ENCODE assay signal across 2 cellular contexts in the genomic region with DNA sequence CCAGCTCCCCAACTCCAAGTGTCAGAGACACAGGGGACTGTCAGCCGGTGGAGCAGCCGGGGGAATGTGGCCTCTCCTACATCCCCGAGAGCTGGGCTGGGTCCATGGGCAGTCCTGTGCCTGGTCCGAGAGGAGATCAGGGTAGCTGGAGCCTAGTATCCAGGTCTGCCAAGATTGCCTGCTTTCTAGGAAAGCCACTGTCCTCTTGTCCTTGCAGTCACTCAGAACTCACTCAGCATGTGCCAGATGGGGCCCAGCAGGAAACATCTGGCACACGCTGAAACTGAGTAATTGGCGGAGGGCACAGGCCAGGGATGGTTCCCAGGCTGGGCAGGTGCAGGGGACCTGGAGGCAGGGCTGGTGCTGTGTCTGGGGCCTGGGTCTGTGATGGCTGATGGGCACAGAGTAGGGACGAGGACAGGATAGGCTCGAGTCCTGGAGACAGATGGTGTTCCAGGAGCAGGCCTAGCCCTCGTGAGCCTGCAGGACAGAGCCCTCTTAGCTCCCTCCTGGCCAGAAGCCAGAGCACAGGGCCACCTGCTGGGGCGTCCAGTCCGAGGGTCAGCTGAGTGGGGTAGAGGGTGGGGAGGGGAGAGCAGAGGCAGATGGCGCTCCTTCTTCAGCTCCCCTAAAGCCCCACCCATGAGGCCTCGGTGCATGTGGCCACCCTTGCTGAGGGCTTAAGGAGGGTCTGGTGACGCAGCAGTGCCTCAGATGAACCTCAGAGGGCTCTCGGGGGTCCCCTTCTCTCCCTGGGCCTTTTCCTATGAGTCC.
A peak's percentile ranks its signal among the peaks of the same experiment; 100 is the strongest.
TF ChIP-seq lines count a peak whose summit lies in the region.

No MANE protein-coding gene starts in this region.

TF ChIP-seq in SK-N-SH treated with all-trans-retinoic acid at 6 μM for 48 hours, 23 proteins besides CTCF, POLR2A, EP300 and RAD21 (continued from another document):
- TF ChIP-seq, protein P1, sequence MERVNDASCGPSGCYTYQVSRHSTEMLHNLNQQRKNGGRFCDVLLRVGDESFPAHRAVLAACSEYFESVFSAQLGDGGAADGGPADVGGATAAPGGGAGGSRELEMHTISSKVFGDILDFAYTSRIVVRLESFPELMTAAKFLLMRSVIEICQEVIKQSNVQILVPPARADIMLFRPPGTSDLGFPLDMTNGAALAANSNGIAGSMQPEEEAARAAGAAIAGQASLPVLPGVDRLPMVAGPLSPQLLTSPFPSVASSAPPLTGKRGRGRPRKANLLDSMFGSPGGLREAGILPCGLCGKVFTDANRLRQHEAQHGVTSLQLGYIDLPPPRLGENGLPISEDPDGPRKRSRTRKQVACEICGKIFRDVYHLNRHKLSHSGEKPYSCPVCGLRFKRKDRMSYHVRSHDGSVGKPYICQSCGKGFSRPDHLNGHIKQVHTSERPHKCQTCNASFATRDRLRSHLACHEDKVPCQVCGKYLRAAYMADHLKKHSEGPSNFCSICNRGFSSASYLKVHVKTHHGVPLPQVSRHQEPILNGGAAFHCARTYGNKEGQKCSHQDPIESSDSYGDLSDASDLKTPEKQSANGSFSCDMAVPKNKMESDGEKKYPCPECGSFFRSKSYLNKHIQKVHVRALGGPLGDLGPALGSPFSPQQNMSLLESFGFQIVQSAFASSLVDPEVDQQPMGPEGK (CRISPR knock-in tag; IDR thresholded peaks at IDR 0.05; ENCODE audit: borderline replicate concordance), result no peak
- TF ChIP-seq ZNF8 (CRISPR knock-in tag; IDR thresholded peaks at IDR 0.05), result no peak
- TF ChIP-seq CREB5 (CRISPR knock-in tag; IDR thresholded peaks at IDR 0.05; ENCODE audit: low read depth), result no peak
- TF ChIP-seq PPARA (CRISPR knock-in tag; IDR thresholded peaks at IDR 0.05; ENCODE audit: borderline replicate concordance), result no peak
- TF ChIP-seq ISL1 (CRISPR knock-in tag; IDR thresholded peaks at IDR 0.05), result no peak

TF ChIP-seq in HepG2, 621 proteins besides CTCF, POLR2A, EP300 and RAD21 (continued from another document and continues in another):
- TF ChIP-seq, protein P2, sequence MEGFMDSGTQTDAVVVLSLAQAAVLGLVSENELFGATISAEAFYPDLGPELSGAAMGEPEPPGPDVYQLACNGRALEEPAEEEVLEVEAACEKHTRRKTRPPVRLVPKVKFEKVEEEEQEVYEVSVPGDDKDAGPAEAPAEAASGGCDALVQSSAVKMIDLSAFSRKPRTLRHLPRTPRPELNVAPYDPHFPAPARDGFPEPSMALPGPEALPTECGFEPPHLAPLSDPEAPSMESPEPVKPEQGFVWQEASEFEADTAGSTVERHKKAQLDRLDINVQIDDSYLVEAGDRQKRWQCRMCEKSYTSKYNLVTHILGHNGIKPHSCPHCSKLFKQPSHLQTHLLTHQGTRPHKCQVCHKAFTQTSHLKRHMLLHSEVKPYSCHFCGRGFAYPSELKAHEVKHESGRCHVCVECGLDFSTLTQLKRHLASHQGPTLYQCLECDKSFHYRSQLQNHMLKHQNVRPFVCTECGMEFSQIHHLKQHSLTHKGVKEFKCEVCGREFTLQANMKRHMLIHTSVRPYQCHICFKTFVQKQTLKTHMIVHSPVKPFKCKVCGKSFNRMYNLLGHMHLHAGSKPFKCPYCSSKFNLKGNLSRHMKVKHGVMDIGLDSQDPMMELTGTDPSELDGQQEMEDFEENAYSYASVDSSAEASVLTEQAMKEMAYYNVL (CRISPR knock-in tag; IDR thresholded peaks at IDR 0.05; ENCODE audit: borderline replicate concordance), result peak; percentile 16; the same call in 1 of the 2 replicates
- peak; percentile 5; the same call in 1 of the 2 replicates for TF ChIP-seq ZNF792 (CRISPR knock-in tag; IDR thresholded peaks at IDR 0.05)
- TF ChIP-seq ZNF33B (CRISPR knock-in tag; IDR thresholded peaks at IDR 0.05), result no peak; the same call in 1 of the 2 replicates
- TF ChIP-seq, protein P3, sequence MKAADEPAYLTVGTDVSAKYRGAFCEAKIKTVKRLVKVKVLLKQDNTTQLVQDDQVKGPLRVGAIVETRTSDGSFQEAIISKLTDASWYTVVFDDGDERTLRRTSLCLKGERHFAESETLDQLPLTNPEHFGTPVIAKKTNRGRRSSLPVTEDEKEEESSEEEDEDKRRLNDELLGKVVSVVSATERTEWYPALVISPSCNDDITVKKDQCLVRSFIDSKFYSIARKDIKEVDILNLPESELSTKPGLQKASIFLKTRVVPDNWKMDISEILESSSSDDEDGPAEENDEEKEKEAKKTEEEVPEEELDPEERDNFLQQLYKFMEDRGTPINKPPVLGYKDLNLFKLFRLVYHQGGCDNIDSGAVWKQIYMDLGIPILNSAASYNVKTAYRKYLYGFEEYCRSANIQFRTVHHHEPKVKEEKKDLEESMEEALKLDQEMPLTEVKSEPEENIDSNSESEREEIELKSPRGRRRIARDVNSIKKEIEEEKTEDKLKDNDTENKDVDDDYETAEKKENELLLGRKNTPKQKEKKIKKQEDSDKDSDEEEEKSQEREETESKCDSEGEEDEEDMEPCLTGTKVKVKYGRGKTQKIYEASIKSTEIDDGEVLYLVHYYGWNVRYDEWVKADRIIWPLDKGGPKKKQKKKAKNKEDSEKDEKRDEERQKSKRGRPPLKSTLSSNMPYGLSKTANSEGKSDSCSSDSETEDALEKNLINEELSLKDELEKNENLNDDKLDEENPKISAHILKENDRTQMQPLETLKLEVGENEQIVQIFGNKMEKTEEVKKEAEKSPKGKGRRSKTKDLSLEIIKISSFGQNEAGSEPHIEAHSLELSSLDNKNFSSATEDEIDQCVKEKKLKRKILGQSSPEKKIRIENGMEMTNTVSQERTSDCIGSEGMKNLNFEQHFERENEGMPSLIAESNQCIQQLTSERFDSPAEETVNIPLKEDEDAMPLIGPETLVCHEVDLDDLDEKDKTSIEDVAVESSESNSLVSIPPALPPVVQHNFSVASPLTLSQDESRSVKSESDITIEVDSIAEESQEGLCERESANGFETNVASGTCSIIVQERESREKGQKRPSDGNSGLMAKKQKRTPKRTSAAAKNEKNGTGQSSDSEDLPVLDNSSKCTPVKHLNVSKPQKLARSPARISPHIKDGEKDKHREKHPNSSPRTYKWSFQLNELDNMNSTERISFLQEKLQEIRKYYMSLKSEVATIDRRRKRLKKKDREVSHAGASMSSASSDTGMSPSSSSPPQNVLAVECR (CRISPR knock-in tag; IDR thresholded peaks at IDR 0.05; ENCODE audit: borderline replicate concordance), result peak; percentile 43; the same call in 1 of the 2 replicates
- 0 out of 2 replicates have a peak, but pooled peaks have one; percentile 24 for TF ChIP-seq MEIS1 (CRISPR knock-in tag; IDR thresholded peaks at IDR 0.05; ENCODE audit: borderline replicate concordance)
- TF ChIP-seq MTA1 (CRISPR knock-in tag; IDR thresholded peaks at IDR 0.05; ENCODE audit: borderline replicate concordance), result peak; percentile 77
- TF ChIP-seq, protein P4, sequence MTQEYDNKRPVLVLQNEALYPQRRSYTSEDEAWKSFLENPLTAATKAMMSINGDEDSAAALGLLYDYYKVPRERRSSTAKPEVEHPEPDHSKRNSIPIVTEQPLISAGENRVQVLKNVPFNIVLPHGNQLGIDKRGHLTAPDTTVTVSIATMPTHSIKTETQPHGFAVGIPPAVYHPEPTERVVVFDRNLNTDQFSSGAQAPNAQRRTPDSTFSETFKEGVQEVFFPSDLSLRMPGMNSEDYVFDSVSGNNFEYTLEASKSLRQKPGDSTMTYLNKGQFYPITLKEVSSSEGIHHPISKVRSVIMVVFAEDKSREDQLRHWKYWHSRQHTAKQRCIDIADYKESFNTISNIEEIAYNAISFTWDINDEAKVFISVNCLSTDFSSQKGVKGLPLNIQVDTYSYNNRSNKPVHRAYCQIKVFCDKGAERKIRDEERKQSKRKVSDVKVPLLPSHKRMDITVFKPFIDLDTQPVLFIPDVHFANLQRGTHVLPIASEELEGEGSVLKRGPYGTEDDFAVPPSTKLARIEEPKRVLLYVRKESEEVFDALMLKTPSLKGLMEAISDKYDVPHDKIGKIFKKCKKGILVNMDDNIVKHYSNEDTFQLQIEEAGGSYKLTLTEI (CRISPR knock-in tag; conservative IDR thresholded peaks at IDR 0.05), result no peak
- TF ChIP-seq LCORL (IDR thresholded peaks at IDR 0.05), result no peak
- peak; percentile 79 for TF ChIP-seq LCORL (CRISPR knock-in tag; IDR thresholded peaks at IDR 0.05)
- TF ChIP-seq ZNF557 (CRISPR knock-in tag; IDR thresholded peaks at IDR 0.05), result no peak
- TF ChIP-seq SKIL (CRISPR knock-in tag; IDR thresholded peaks at IDR 0.05; ENCODE audit: borderline replicate concordance), result no peak
- no peak for TF ChIP-seq SCMH1 (CRISPR knock-in tag; IDR thresholded peaks at IDR 0.05; ENCODE audit: borderline replicate concordance)
- no peak for TF ChIP-seq CERS6 (CRISPR knock-in tag; IDR thresholded peaks at IDR 0.05)
- peak; percentile 8 for TF ChIP-seq JARID2 (CRISPR knock-in tag; IDR thresholded peaks at IDR 0.05; ENCODE audit: insufficient replicate concordance)
- 0 out of 2 replicates have a peak, but pooled peaks have one; percentile 54 for TF ChIP-seq HOXA5 (CRISPR knock-in tag; IDR thresholded peaks at IDR 0.05)
- TF ChIP-seq SAP130 (CRISPR knock-in tag; IDR thresholded peaks at IDR 0.05; ENCODE audit: low read depth), result 0 out of 2 replicates have a peak, but pooled peaks have one; percentile 2
- TF ChIP-seq KDM3A (CRISPR knock-in tag; IDR thresholded peaks at IDR 0.05; ENCODE audit: low read depth), result peak; percentile 18; the same call in 1 of the 2 replicates
- TF ChIP-seq CHCHD3 (CRISPR knock-in tag; IDR thresholded peaks at IDR 0.05), result no peak
- TF ChIP-seq PAX8 (CRISPR knock-in tag; IDR thresholded peaks at IDR 0.05; ENCODE audit: borderline replicate concordance), result 0 out of 2 replicates have a peak, but pooled peaks have one; percentile 42
- TF ChIP-seq CCDC6 (CRISPR knock-in tag; IDR thresholded peaks at IDR 0.05), result 0 out of 2 replicates have a peak, but pooled peaks have one; percentile 38
- TF ChIP-seq NRL (CRISPR knock-in tag; IDR thresholded peaks at IDR 0.05; ENCODE audit: borderline replicate concordance), result 0 out of 2 replicates have a peak, but pooled peaks have one; percentile 10
- 0 out of 2 replicates have a peak, but pooled peaks have one; percentile 27 for TF ChIP-seq ZNF441 (CRISPR knock-in tag; IDR thresholded peaks at IDR 0.05; ENCODE audit: borderline replicate concordance)
- 0 out of 2 replicates have a peak, but pooled peaks have one; percentile 35 for TF ChIP-seq ZNF691 (CRISPR knock-in tag; IDR thresholded peaks at IDR 0.05; ENCODE audit: borderline replicate concordance, low read depth)
- peak; percentile 29; the same call in 1 of the 2 replicates for TF ChIP-seq GLI4 (CRISPR knock-in tag; IDR thresholded peaks at IDR 0.05; ENCODE audit: borderline replicate concordance)
- TF ChIP-seq STAG1 (CRISPR knock-in tag; IDR thresholded peaks at IDR 0.05), result peak; percentile 30
- peak; percentile 28 for TF ChIP-seq PHF8 (CRISPR knock-in tag; IDR thresholded peaks at IDR 0.05)
- no peak for TF ChIP-seq ZSCAN30 (CRISPR knock-in tag; IDR thresholded peaks at IDR 0.05)
- TF ChIP-seq ZNF83 (CRISPR knock-in tag; IDR thresholded peaks at IDR 0.05; ENCODE audit: borderline replicate concordance), result no peak
- no peak for TF ChIP-seq SMC3 (IDR thresholded peaks at IDR 0.05; ENCODE audit: low read length)
- TF ChIP-seq ZNF7 (CRISPR knock-in tag; IDR thresholded peaks at IDR 0.05), result no peak
- 0 out of 2 replicates have a peak, but pooled peaks have one; percentile 10 for TF ChIP-seq ZNF501 (CRISPR knock-in tag; IDR thresholded peaks at IDR 0.05)
- TF ChIP-seq ZNF263 (CRISPR knock-in tag; IDR thresholded peaks at IDR 0.05), result peak; percentile 39; the same call in 1 of the 2 replicates
- TF ChIP-seq TP53 (CRISPR knock-in tag; conservative IDR thresholded peaks at IDR 0.05), result 0 out of 2 replicates have a peak, but pooled peaks have one; percentile 44
- TF ChIP-seq KMT2A (CRISPR knock-in tag; IDR thresholded peaks at IDR 0.05), result peak; percentile 17
- TF ChIP-seq ZNF713 (CRISPR knock-in tag; IDR thresholded peaks at IDR 0.05), result 0 out of 2 replicates have a peak, but pooled peaks have one; percentile 69
- TF ChIP-seq ZMYM3 (CRISPR knock-in tag; IDR thresholded peaks at IDR 0.05), result 0 out of 2 replicates have a peak, but pooled peaks have one; percentile 28
- TF ChIP-seq MXI1 (IDR thresholded peaks at IDR 0.05; ENCODE audit: borderline replicate concordance, low read depth, low read length), result no peak
